In genomic region chr10:42959833-42960232, GRCh38 we compare ENCODE assay signal across 15 cellular contexts.
DNase-seq lines count a peak whose midpoint lies in the region; ATAC-seq and TF ChIP-seq lines count a peak whose summit lies in the region.
"Had no signal": no experiment of that assay in that cellular context is flagged by ENCODE, and none has a peak within 500 bp of the region (broad histone marks: within the 10 kb centered on the region; RNA-seq: fewer than 3 reads in every experiment).

No MANE protein-coding gene starts in this region.

- TF ChIP-seq CTCF in HCT116 (IDR thresholded peaks at IDR 0.05 in 2 of 3, conservative IDR thresholded peaks at IDR 0.05 in 1 of 3; ENCODE audit: borderline replicate concordance in 1 of 3, insufficient read depth in 1 of 3, low read depth in 2 of 3, low read length in 2 of 3), result no peak
- TF ChIP-seq CTCF in mammary epithelial cell (conservative IDR thresholded peaks at IDR 0.05 in 1 of 2, IDR thresholded peaks at IDR 0.05 in 1 of 2; ENCODE audit: extremely low read depth in 1 of 2, insufficient read depth in 1 of 2, low read depth in 1 of 2, low read length in 2 of 2), result no peak

- H3K9me2 ChIP-seq in HCT116 (ENCODE audit: insufficient read depth), result no peaks in the 10 kb centered on the region

- no peak for DNase-seq in HCT116 (ENCODE audit: low read depth, low spot score)
- peak; percentile 22 for DNase-seq in activated CD8-positive, alpha-beta memory T cell treated with anti-CD3 and anti-CD28 coated beads, Interleukin-2, amount 50 U/mL, for 48 hours
- DNase-seq in mucosa of gallbladder (ENCODE audit: low spot score), result peak; percentile 6
- DNase-seq in DMS53 (lab: John Stamatoyannopoulos, UW), result no peak
- no peak for DNase-seq in mammary epithelial cell
- DNase-seq: Karpas-422, MM.1S, NCI-H187 treated with DMSO at 0.1 percent for 48 hours, NCI-H2171 treated with DMSO at 0.1 percent for 48 hours, NCI-H510A, NCI-H82 had no signal

- H3K9ac ChIP-seq in BLaER1, result no peak overlapping the region
- H3K9ac ChIP-seq in HCT116 (ENCODE audit: low read length), result no peak overlapping the region
- no peak overlapping the region for H3K9ac ChIP-seq in mammary epithelial cell (ENCODE audit: insufficient read depth, low read length)

- TF ChIP-seq RAD21 in HCT116 (IDR thresholded peaks at IDR 0.05; ENCODE audit: low read depth), result no peak

- RAD21 ChIA-PET in HCT116 (lab: Charles Lee; ENCODE audit: low non-redundant PET in 1 of 2, low total read pairs in 2 of 2, uncharacterized antibody in 2 of 2, unreplicated experiment in 2 of 2), result no interaction called here

- POLR2A ChIA-PET in HCT116 (lab: Charles Lee), result interaction anchor here (1.4 kb wide), 1 partner anchor 9 kb away, joined by 4 read pairs; no protein-coding TSS in a partner anchor

- in situ Hi-C loops in mammary epithelial cell (cut with MboI; ENCODE audit: low sequenced_read_pairs in 2 of 2), result no loop called here

- CTCF ChIA-PET in HCT116 (lab: Charles Lee), result no interaction called here
- CTCF ChIA-PET in mammary epithelial cell (lab: Charles Lee; ENCODE audit: low non-redundant PET), result no interaction called here

- H3K79me2 ChIP-seq in HCT116 (ENCODE audit: insufficient read depth, low read length) (no peaks in the 10 kb centered on the region), mammary epithelial cell (ENCODE audit: insufficient read depth, low read length) (no peaks in the 10 kb centered on the region)

- H3K9me3 ChIP-seq in BLaER1, result 0 out of 2 replicates have a peak, but pooled peaks cover 6% of the 10 kb centered on the region
- H3K9me3 ChIP-seq in HCT116 (ENCODE audit: control insufficient read depth in 1 of 2, insufficient read depth in 1 of 2, low read depth in 1 of 2, low read length in 2 of 2), result no peaks in the 10 kb centered on the region
- H3K9me3 ChIP-seq in mammary epithelial cell (replicated peaks; ENCODE audit: insufficient read depth, low read length), result no peaks in the 10 kb centered on the region

- H3K4me2 ChIP-seq in BLaER1 (peak overlapping the region; percentile 72), HCT116 (ENCODE audit: low read length) (peak overlapping the region; percentile 53), mammary epithelial cell (ENCODE audit: insufficient read depth, low read depth, low read length) (no peak overlapping the region)

- no peak for TF ChIP-seq POLR2A in HCT116 (IDR thresholded peaks at IDR 0.05; ENCODE audit: borderline replicate concordance, extremely low read depth, insufficient read depth, insufficient read length)

- BruUV-seq in HCT116 (replicated peaks; lab: Mats Ljungman, UMichigan) (no TSS peak), mammary epithelial cell (replicated peaks; lab: Mats Ljungman, UMichigan) (no TSS peak)

- H3K27me3 ChIP-seq in BLaER1 (no peaks in the 10 kb centered on the region), HCT116 (ENCODE audit: insufficient read depth, low read length) (no peaks in the 10 kb centered on the region), mammary epithelial cell (ENCODE audit: insufficient read depth, low read length) (no peaks in the 10 kb centered on the region)
- H3K27me3 ChIP-seq: Peyer's patch had no signal

- H3K36me3 ChIP-seq in BLaER1 (no peaks in the 10 kb centered on the region), HCT116 (ENCODE audit: control insufficient read depth in 1 of 2, insufficient read depth in 2 of 2, low read length in 2 of 2) (no peaks in the 10 kb centered on the region), mammary epithelial cell (ENCODE audit: insufficient read depth, low read length) (no peaks in the 10 kb centered on the region)
- H3K36me3 ChIP-seq: Peyer's patch had no signal

- H4K20me1 ChIP-seq in BLaER1 (no peaks in the 10 kb centered on the region), HCT116 (ENCODE audit: insufficient read depth) (no peaks in the 10 kb centered on the region), mammary epithelial cell (ENCODE audit: insufficient read depth, low read length) (no peaks in the 10 kb centered on the region)

- H3K4me3 ChIP-seq in BLaER1 (no peak overlapping the region), HCT116 (replicated peaks in 1 of 2; ENCODE audit: low read depth in 1 of 2, low read length in 2 of 2) (no peak overlapping the region), mammary epithelial cell (replicated peaks in 1 of 3; ENCODE audit: insufficient read depth in 1 of 3, low read depth in 2 of 3, low read length in 3 of 3) (no peak overlapping the region)
- H3K4me3 ChIP-seq: Peyer's patch had no signal

- H3K4me1 ChIP-seq in BLaER1 (peaks cover 51% of the 10 kb centered on the region), HCT116 (ENCODE audit: control insufficient read depth in 1 of 2, insufficient read depth in 2 of 2, low read length in 2 of 2) (peaks cover 19 to 20% of the 10 kb centered on the region in 2 experiments), mammary epithelial cell (ENCODE audit: insufficient read depth, low read length) (peaks cover 16% of the 10 kb centered on the region)
- H3K4me1 ChIP-seq: Peyer's patch had no signal

- H3K27ac ChIP-seq in BLaER1 (no peak overlapping the region), HCT116 (ENCODE audit: low read depth, low read length) (no peak overlapping the region), mammary epithelial cell (ENCODE audit: insufficient read depth, low read depth, low read length) (no peak overlapping the region)
- H3K27ac ChIP-seq: Peyer's patch had no signal

- WGBS in mammary epithelial cell (ENCODE audit: low coverage, missing lambda C conversion rate), result 58% methylated on average over 2 of the region's 3 CpGs

- dilution Hi-C loops in mammary epithelial cell (cut with HindIII; ENCODE audit: low sequenced_read_pairs), result loop anchor here (10.0 kb wide), 1 partner anchor 85 kb away; no protein-coding TSS in a partner anchor

- H2AFZ ChIP-seq in HCT116 (ENCODE audit: low read depth, low read length, poor library complexity, severe bottlenecking), result no peak overlapping the region
- H2AFZ ChIP-seq in mammary epithelial cell (ENCODE audit: low read depth, low read length), result no peak overlapping the region

- intact Hi-C loops in HCT116 (cut with micrococcal nuclease) (no loop called here), mammary epithelial cell (cut with micrococcal nuclease) (loop anchor here (10.0 kb wide), 1 partner anchor 115 kb away; the partner anchor contains the start of gene RET)

- no peak for ATAC-seq in HCT116
- ATAC-seq in GM21515 (IDR thresholded peaks at IDR 0.05; ENCODE audit: unreplicated experiment), result no peak
- no peak for ATAC-seq in GM18861 (IDR thresholded peaks at IDR 0.05; ENCODE audit: unreplicated experiment)

TF ChIP-seq in HCT116, 20 proteins besides CTCF, POLR2A, EP300 and RAD21 (continues in another document):
- TF ChIP-seq ZBTB33 (IDR thresholded peaks at IDR 0.05; ENCODE audit: extremely low read depth, insufficient replicate concordance, low read length) (no peak), JUND (IDR thresholded peaks at IDR 0.05) (no peak), ZNF274 (IDR thresholded peaks at IDR 0.05; ENCODE audit: low read depth, low read length) (no peak), SP1 (IDR thresholded peaks at IDR 0.05; ENCODE audit: low read depth) (no peak), SRF (IDR thresholded peaks at IDR 0.05; ENCODE audit: low read depth) (no peak), EZH2 (IDR thresholded peaks at IDR 0.05) (no peak), EGR1 (IDR thresholded peaks at IDR 0.05; ENCODE audit: low read depth) (no peak), SIN3A (IDR thresholded peaks at IDR 0.05; ENCODE audit: low read depth) (no peak), YY1 (IDR thresholded peaks at IDR 0.05; ENCODE audit: extremely low read depth, insufficient replicate concordance, low read depth, low read length) (no peak), EZH2phosphoT487 (IDR thresholded peaks at IDR 0.05; ENCODE audit: borderline replicate concordance) (no peak), FOSL1 (IDR thresholded peaks at IDR 0.05; ENCODE audit: low read depth) (no peak), ATF3 (IDR thresholded peaks at IDR 0.05) (no peak), ZFX (IDR thresholded peaks at IDR 0.05) (no peak)

Comparison
In these comparisons a context has a peak if more than half of its experiments do, and no peak if none do; other contexts are left out.
1. DNase-seq: peak in activated CD8-positive, alpha-beta memory T cell treated with anti-CD3 and anti-CD28 coated beads, Interleukin-2, amount 50 U/mL, for 48 hours (single experiment) and mucosa of gallbladder (single experiment); none in HCT116 (single experiment), DMS53 (single experiment) and mammary epithelial cell (single experiment).